11 cellular contexts compared by ENCODE assay signal in the genomic region with DNA sequence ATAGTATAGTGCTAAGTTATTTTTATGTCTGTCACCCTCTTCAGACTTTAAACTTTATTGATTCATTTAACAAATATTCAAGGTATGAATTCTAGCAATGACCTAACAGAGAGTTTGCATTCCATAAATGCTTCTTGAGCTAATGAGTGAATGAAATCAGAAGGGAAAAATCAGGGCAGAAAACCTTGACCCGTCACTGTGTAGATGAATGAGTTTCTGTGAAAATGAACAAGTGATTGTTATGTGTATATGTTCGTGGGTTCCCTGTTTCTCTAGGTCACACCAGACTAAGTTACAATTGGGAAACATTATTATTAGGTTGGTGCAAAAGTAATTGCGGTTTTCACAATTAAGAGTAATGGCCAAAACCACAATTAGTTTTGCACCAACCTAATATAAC. TPM values are rescaled to one million over a fixed set of nuclear protein-coding genes. Genes with fewer than 3 reads are reported as not detected.
DNase-seq lines count a peak whose midpoint lies in the region; ATAC-seq, FAIRE-seq and TF ChIP-seq lines count a peak whose summit lies in the region.
"Had no signal": no experiment of that assay in that cellular context is flagged by ENCODE, and none has a peak within 500 bp of the region (broad histone marks: within the 10 kb centered on the region; RNA-seq: fewer than 3 reads in every experiment).

No MANE protein-coding gene starts in this region.

- H3K27ac ChIP-seq in DND-41 (ENCODE audit: low read length) (peak overlapping the region; percentile 95), K562 (ENCODE audit: extremely low read depth, low read depth, low read length) (no peak overlapping the region), pancreas (peak overlapping the region in 1 of 4 donors; percentile 23)
- H3K27ac ChIP-seq: SJCRH30, uterus had no signal

- no peak for TF ChIP-seq RAD21 in K562 (CRISPR knock-in tag; conservative IDR thresholded peaks at IDR 0.05 in 1 of 2, IDR thresholded peaks at IDR 0.05 in 1 of 2)

- TF ChIP-seq POLR2A in K562 (conservative IDR thresholded peaks at IDR 0.05), result no peak

- WGBS in K562 (ENCODE audit: insufficient coverage, low coverage, missing lambda C conversion rate), result 2% methylated on average over 3 of the region's 3 CpGs
- WGBS in pancreas, 2 donors, result 17 to 20% methylated on average over 3 of the region's 3 CpGs

- peaks cover 3% of the 10 kb centered on the region for H3K9me1 ChIP-seq in K562 (ENCODE audit: control insufficient read depth, insufficient read depth, low read length)

- 0 out of 3 replicates have a peak, but pooled peaks have one; percentile 1 for ATAC-seq in DND-41 (ENCODE audit: insufficient read depth, low read depth)
- ATAC-seq in HG03342 (IDR thresholded peaks at IDR 0.05; ENCODE audit: unreplicated experiment), result peak; percentile 5
- ATAC-seq in K562, result no peak
- ATAC-seq in pancreas, result peak in 3 of 4 donors; percentile 71 to 83 (median 75)

- in situ Hi-C loops in K562 (cut with MboI), result no loop called here

- FAIRE-seq in K562 (lab: Jason Lieb, UNC), result no peak
- no peak for FAIRE-seq in pancreas (lab: Jason Lieb, UNC)
- FAIRE-seq: G401.6 had no signal

- H3K4me2 ChIP-seq in DND-41 (ENCODE audit: insufficient read depth, low read length) (peak overlapping the region; percentile 58), K562 (ENCODE audit: insufficient read depth, low read length) (no peak overlapping the region)

- intact Hi-C loops in K562 (cut with micrococcal nuclease), result no loop called here
- intact Hi-C loops in pancreas (cut with DNase I), result no loop called here

- TF ChIP-seq CTCF in DND-41 (IDR thresholded peaks at IDR 0.05; ENCODE audit: borderline replicate concordance, extremely low read depth, low read length, poor library complexity, severe bottlenecking) (no peak), K562 (IDR thresholded peaks at IDR 0.05 in 2 of 3, conservative IDR thresholded peaks at IDR 0.05 in 1 of 3; ENCODE audit: insufficient read depth in 2 of 3, low read depth in 1 of 3, low read length in 3 of 3) (no peak), pancreas (IDR thresholded peaks at IDR 0.05) (no peak)

- H3K4me1 ChIP-seq in DND-41 (ENCODE audit: insufficient read depth, low read length), result peaks cover 79% of the 10 kb centered on the region
- no peaks in the 10 kb centered on the region for H3K4me1 ChIP-seq in K562 (replicated peaks in 1 of 2; ENCODE audit: control insufficient read depth in 2 of 2, insufficient read depth in 2 of 2, low read length in 2 of 2)
- no peaks in the 10 kb centered on the region for H3K4me1 ChIP-seq in pancreas
- H3K4me1 ChIP-seq: SJCRH30, uterus had no signal

- no peak overlapping the region for H2AFZ ChIP-seq in DND-41 (ENCODE audit: low read depth, low read length)
- no peak overlapping the region for H2AFZ ChIP-seq in K562 (ENCODE audit: low read depth, low read length)

- H3K27me3 ChIP-seq in DND-41 (ENCODE audit: insufficient read depth, low read length, poor library complexity) (no peaks in the 10 kb centered on the region), K562 (ENCODE audit: control insufficient read depth in 2 of 2, insufficient read depth in 2 of 2, low read length in 2 of 2) (no peaks in the 10 kb centered on the region), pancreas (no peaks in the 10 kb centered on the region), MG63 (no peaks in the 10 kb centered on the region)
- H3K27me3 ChIP-seq: SJCRH30, uterus had no signal

- CTCF ChIA-PET in K562 (lab: Yijun Ruan, JAX; ENCODE audit: low intra/inter-chr PET ratio), result no interaction called here

- peaks cover 29% of the 10 kb centered on the region; the same call in 1 of the 2 replicates for H4K20me1 ChIP-seq in DND-41 (ENCODE audit: insufficient read depth, low read length)
- H4K20me1 ChIP-seq in K562 (replicated peaks; ENCODE audit: control insufficient read depth, insufficient read depth, low read length), result no peaks in the 10 kb centered on the region

- peak overlapping the region in 1 of 2 experiments; percentile 35; a peak in 2 of 4 replicates for H3K4me3 ChIP-seq in DND-41 (ENCODE audit: low read depth in 1 of 2, low read length in 2 of 2)
- H3K4me3 ChIP-seq in K562, result no peak overlapping the region
- no peak overlapping the region for H3K4me3 ChIP-seq in pancreas
- H3K4me3 ChIP-seq in MG63, result no peak overlapping the region
- H3K4me3 ChIP-seq: SJCRH30, uterus had no signal

- peaks cover 91% of the 10 kb centered on the region for H3K79me2 ChIP-seq in DND-41 (ENCODE audit: insufficient read depth, low read length)
- H3K79me2 ChIP-seq in K562 (ENCODE audit: control insufficient read depth, insufficient read depth, low read length), result no peaks in the 10 kb centered on the region

- H3K9ac ChIP-seq in DND-41 (ENCODE audit: low read depth, low read length), result peak overlapping the region; percentile 41
- H3K9ac ChIP-seq in K562 (ENCODE audit: insufficient read depth in 1 of 2, low read depth in 2 of 2, low read length in 2 of 2), result no peak overlapping the region

- POLR2A ChIA-PET in K562 (lab: Yijun Ruan, JAX), result no interaction called here

- no TSS peak for BruUV-seq in K562 (replicated peaks; lab: Mats Ljungman, UMichigan)

- H3K36me3 ChIP-seq in DND-41 (ENCODE audit: insufficient read depth, low read length), result peaks cover 34% of the 10 kb centered on the region
- no peaks in the 10 kb centered on the region for H3K36me3 ChIP-seq in K562 (ENCODE audit: control insufficient read depth, insufficient read depth, low read length)
- no peaks in the 10 kb centered on the region for H3K36me3 ChIP-seq in pancreas
- H3K36me3 ChIP-seq in MG63, result no peaks in the 10 kb centered on the region
- H3K36me3 ChIP-seq: SJCRH30, uterus had no signal

- DNase-seq in DND-41 (no peak), K562 (ENCODE audit: extremely low read depth in 1 of 4, low spot score in 3 of 4) (no peak), pancreas (no peak), MG63 (no peak), NCI-H774 (lab: John Stamatoyannopoulos, UW) (no peak)
- no peak for DNase-seq in activated CD4-positive, alpha-beta T cell treated with anti-CD3 and anti-CD28 coated beads, Interleukin-2, amount 50 U/mL, for 48 hours
- DNase-seq: NCI-H524, SJCRH30, uterus had no signal

- no peak for TF ChIP-seq EP300 in K562 (IDR thresholded peaks at IDR 0.05; ENCODE audit: low read length)

- H3K9me3 ChIP-seq in DND-41 (ENCODE audit: insufficient read depth, low read length, severe bottlenecking) (no peaks in the 10 kb centered on the region), K562 (replicated peaks; ENCODE audit: control insufficient read depth, insufficient read depth, low read depth, low read length) (no peaks in the 10 kb centered on the region), pancreas (no peaks in the 10 kb centered on the region), MG63 (no peaks in the 10 kb centered on the region)
- H3K9me3 ChIP-seq: SJCRH30, uterus had no signal

RNA-seq across cellular contexts. Expression of a gene that starts 30.1 kb away (rescaled TPM):
- total RNA-seq in K562 (2011; cell fraction: chromatin; rRNA removed; ENCODE audit: low replicate concordance), result not detected in 2 replicates
- total RNA-seq in K562 (2011; cell fraction: nucleolus; rRNA removed), result not detected in 2 replicates
- total RNA-seq in K562 (2011; cell fraction: nucleoplasm; rRNA removed), result not detected in 2 replicates
- 0.09 TPM in 1 of 2 replicates, not detected in the other for total RNA-seq in K562 (2014; rRNA removed)
- total RNA-seq in K562 (2014; rRNA removed; fragmentation: Illumina TruSeq; extraction: Trizol), result not detected in 2 replicates
- total RNA-seq in K562 (2015; rRNA removed; fragmentation: Illumina TruSeq; extraction: Trizol), result 0.04 TPM in 1 of 2 replicates, not detected in the other
- total RNA-seq in K562 (2021), result 0.11 and 0.22 TPM in 2 replicates
- 0.06 TPM in 1 of 2 replicates, not detected in the other for polyA plus RNA-seq in K562 (2011; rRNA removed)
- not detected in 2 replicates for polyA plus RNA-seq in K562 (2011; cell fraction: cytosol; rRNA removed)
- polyA plus RNA-seq in K562 (2011; cell fraction: nucleus; rRNA removed), result not detected in 2 replicates
- polyA plus RNA-seq in K562 (2012), result 0.03 and 0.12 TPM in 2 replicates
- 0.06 TPM in 1 of 2 replicates, not detected in the other for polyA plus RNA-seq in K562 (2014; fragmentation: Illumina TruSeq; extraction: Trizol)
- polyA plus RNA-seq in K562 (2014; fragmentation: Nextera tagmentation; extraction: Ambion mirVana), result not detected
- 0.03 TPM in 1 of 2 replicates, not detected in the other for polyA plus RNA-seq in K562 (2014; rRNA removed)
- not detected in 2 replicates for polyA minus RNA-seq in K562 (2011; rRNA and poly(A)+ RNA removed)
- not detected in 2 replicates for polyA minus RNA-seq in K562 (2011; cell fraction: cytosol; rRNA and poly(A)+ RNA removed)
- not detected in 2 replicates for polyA minus RNA-seq in K562 (2011; cell fraction: nucleus; rRNA and poly(A)+ RNA removed)
- total RNA-seq in pancreas, result 10 to 100 TPM in 1 of 6 donors, 1 to 10 TPM in 4, under 1 TPM in 1; 0.93 to 12.3 (median 3.6) TPM
- polyA plus RNA-seq in pancreas, result 1 to 10 TPM; 2.1 to 2.4 TPM
- total RNA-seq in MG63 (2014; rRNA removed; shearing (Covaris generic); ENCODE audit: low replicate concordance), result not detected in 2 replicates
- total RNA-seq: SJCRH30 had no signal
